ENCODE assay signal across 25 cellular contexts in genomic region chr7:66297579-66297978, GRCh38.
A peak's percentile ranks its signal among the peaks of the same experiment; 100 is the strongest.
DNase-seq lines count a peak whose midpoint lies in the region; ATAC-seq, FAIRE-seq and TF ChIP-seq lines count a peak whose summit lies in the region.
"Had no signal": no experiment of that assay in that cellular context is flagged by ENCODE, and none has a peak within 500 bp of the region (broad histone marks: within the 10 kb centered on the region; RNA-seq: fewer than 3 reads in every experiment).

No MANE protein-coding gene starts in this region.

- TF ChIP-seq CTCF in RWPE2 (IDR thresholded peaks at IDR 0.05; ENCODE audit: poor library complexity, severe bottlenecking) (no peak), keratinocyte (optimal IDR thresholded peaks at IDR 0.05 in 1 of 3, IDR thresholded peaks at IDR 0.05 in 1 of 3, conservative IDR thresholded peaks at IDR 0.05 in 1 of 3; ENCODE audit: extremely low read depth in 1 of 3, insufficient read depth in 2 of 3, low read length in 3 of 3) (no peak)

- peaks cover 4% of the 10 kb centered on the region for H3K79me2 ChIP-seq in keratinocyte (ENCODE audit: control insufficient read depth, insufficient read depth, low read length)

- peaks cover 37% of the 10 kb centered on the region for H3K4me1 ChIP-seq in RWPE2 (ENCODE audit: insufficient read depth, poor library complexity, severe bottlenecking)
- H3K4me1 ChIP-seq in keratinocyte (ENCODE audit: control insufficient read depth, extremely low read depth, insufficient read depth, low read length), result peaks cover 22% of the 10 kb centered on the region

- H3K27me3 ChIP-seq in RWPE2 (ENCODE audit: insufficient read depth, poor library complexity, severe bottlenecking) (no peaks in the 10 kb centered on the region), keratinocyte (ENCODE audit: control insufficient read depth, extremely low read depth, insufficient read depth, low read length) (no peaks in the 10 kb centered on the region)
- H3K27me3 ChIP-seq: tibial nerve had no signal

- H3K36me3 ChIP-seq in RWPE2 (ENCODE audit: low read depth), result 0 out of 2 replicates have a peak, but pooled peaks cover 3% of the 10 kb centered on the region
- H3K36me3 ChIP-seq in keratinocyte (ENCODE audit: control insufficient read depth in 2 of 2, extremely low read depth in 1 of 2, insufficient read depth in 2 of 2, low read length in 2 of 2), result no peaks in the 10 kb centered on the region

- H2AFZ ChIP-seq in keratinocyte (ENCODE audit: control insufficient read depth, low read length), result no peak overlapping the region
- H2AFZ ChIP-seq: GM23338 had no signal

- ATAC-seq in RWPE2 (ENCODE audit: low read depth), result peak; percentile 80
- ATAC-seq in HG02678 (IDR thresholded peaks at IDR 0.05; ENCODE audit: unreplicated experiment), result no peak
- ATAC-seq: activated CD8-positive, alpha-beta T cell treated with anti-CD3 and anti-CD28 coated beads for 36 hours; GM23338; left colon; stimulated activated naive CD8-positive, alpha-beta T cell treated with anti-CD3 and anti-CD28 coated beads, Interleukin-15, amount 100 ng/mL, for 72 hours had no signal

- H3K27ac ChIP-seq in RWPE2 (ENCODE audit: poor library complexity, severe bottlenecking), result peak overlapping the region; percentile 78
- H3K27ac ChIP-seq in keratinocyte (ENCODE audit: control insufficient read depth, insufficient read depth, low read length), result peak overlapping the region; percentile 70

- no peaks in the 10 kb centered on the region for H3K9me1 ChIP-seq in keratinocyte (ENCODE audit: control insufficient read depth, extremely low read depth, insufficient read depth, low read length)

- dilution Hi-C loops in keratinocyte (cut with MboI; ENCODE audit: extremely low pct_ligation_motif_present, low sequenced_read_pairs), result no loop called here

- H3K9ac ChIP-seq in keratinocyte (ENCODE audit: control insufficient read depth, extremely low read depth, insufficient read depth, low read length), result no peak overlapping the region

- DNase-seq in CD1c-positive myeloid dendritic cell (ENCODE audit: extremely low spot score) (peak; percentile 5), Kasumi-1 (lab: John Stamatoyannopoulos, UW) (peak; percentile 9 to 17), RWPE2 (ENCODE audit: low spot score) (no peak), keratinocyte (ENCODE audit: low read depth, low spot score) (peak; percentile 17), NCI-H128 (lab: John Stamatoyannopoulos, UW; ENCODE audit: unreplicated experiment) (no peak), AG08395 (ENCODE audit: low spot score) (no peak)
- DNase-seq in activated CD4-positive, alpha-beta T cell treated with anti-CD3 and anti-CD28 coated beads for 48 hours, result no peak
- DNase-seq: activated B cell treated with CpG ODN at 0.5 μM for 24 hours; activated CD8-positive, alpha-beta T cell treated with anti-CD3 and anti-CD28 coated beads for 36 hours; activated naive CD4-positive, alpha-beta T cell; activated T-cell treated with anti-CD3 and anti-CD28 coated beads, Interleukin-2, amount 50 U/mL, for 1 hour; COR-L47; DMS79 treated with DMSO at 0.1 percent for 48 hours; glutamatergic neuron; Karpas-422; left colon; NCI-H1436; NCI-H524 treated with DMSO at 0.1 percent for 48 hours; nephron progenitor cell; stimulated activated CD4-positive, alpha-beta T cell treated with anti-CD3 and anti-CD28 coated beads, Interleukin-4, amount 100 ng/mL, for 1 hour; stimulated activated naive CD8-positive, alpha-beta T cell treated with anti-CD3 and anti-CD28 coated beads, Interleukin-15, amount 100 ng/mL, for 72 hours had no signal

- H4K20me1 ChIP-seq in keratinocyte (ENCODE audit: control insufficient read depth, extremely low read depth, insufficient read depth, low read length), result no peaks in the 10 kb centered on the region

- peak; percentile 91 for FAIRE-seq in keratinocyte (lab: Jason Lieb, UNC)

- H3K4me2 ChIP-seq in keratinocyte (ENCODE audit: control insufficient read depth, extremely low read depth, insufficient read depth, low read depth, low read length), result peak overlapping the region; percentile 63
- H3K4me2 ChIP-seq: GM23338 had no signal

- H3K9me3 ChIP-seq in RWPE2 (ENCODE audit: severe bottlenecking) (peaks cover 9% of the 10 kb centered on the region), keratinocyte (ENCODE audit: control insufficient read depth, low read depth, low read length) (no peaks in the 10 kb centered on the region)

- H3K4me3 ChIP-seq in RWPE2 (ENCODE audit: severe bottlenecking), result no peak overlapping the region
- H3K4me3 ChIP-seq in keratinocyte (ENCODE audit: control insufficient read depth in 2 of 3, extremely low read depth in 1 of 3, insufficient read depth in 2 of 3, low read depth in 1 of 3, low read length in 3 of 3), result no peak overlapping the region
- H3K4me3 ChIP-seq: GM23338, SK-N-MC, tibial nerve had no signal

Comparison
In these comparisons a context has a peak if more than half of its experiments do, and no peak if none do; other contexts are left out.
1. DNase-seq: peak in CD1c-positive myeloid dendritic cell (single experiment), Kasumi-1 (2 of 2) and keratinocyte (single experiment); none in RWPE2 (single experiment), NCI-H128 (single experiment), AG08395 (single experiment) and activated CD4-positive, alpha-beta T cell treated with anti-CD3 and anti-CD28 coated beads for 48 hours (single experiment).